In genomic region chr11:61848631-61849030, GRCh38 we compare ENCODE assay signal across 24 cellular contexts. TPM values are rescaled to one million over a fixed set of nuclear protein-coding genes. Genes with fewer than 3 reads are reported as not detected.
A peak's percentile ranks its signal among the peaks of the same experiment; 100 is the strongest.
DNase-seq lines count a peak whose midpoint lies in the region; ATAC-seq and TF ChIP-seq lines count a peak whose summit lies in the region.
"Had no signal": no experiment of that assay in that cellular context is flagged by ENCODE, and none has a peak within 500 bp of the region (broad histone marks: within the 10 kb centered on the region; RNA-seq: fewer than 3 reads in every experiment).

No MANE protein-coding gene starts in this region.

- H3K4me3 Mint-ChIP-seq in activated CD4-positive, alpha-beta T cell treated with anti-CD3 and anti-CD28 coated beads, Interleukin-2, amount 10 ng/mL, durations not matched to agents 24 days and 14 days, result no peak overlapping the region
- no peak overlapping the region for H3K4me3 Mint-ChIP-seq in stimulated activated effector memory CD8-positive, alpha-beta T cell treated with anti-CD3 and anti-CD28 coated beads, Interleukin-12 subunit alpha, Interleukin-12 subunit beta, amount 100 ng/mL, for 72 hours
- H3K4me3 Mint-ChIP-seq: CD14-positive monocyte; CD4-positive, alpha-beta T cell; CD8-positive, alpha-beta memory T cell; GM23338; H9 had no signal

- no peak for TF ChIP-seq POLR2A in adrenal gland (IDR thresholded peaks at IDR 0.05)

- H3K9me3 ChIP-seq in SK-N-MC (ENCODE audit: low read depth, low read length) (no peaks in the 10 kb centered on the region), adrenal gland (replicated peaks in 1 of 3) (no peaks in the 10 kb centered on the region)
- H3K9me3 ChIP-seq: A549; BE2C; BLaER1 treated with 17β-estradiol and CSF1 and Interleukin-3, amounts not matched to agents 10 nM and 100 nM had no signal

- no peak for TF ChIP-seq CTCF in adrenal gland (IDR thresholded peaks at IDR 0.05)

- H3K27ac Mint-ChIP-seq in activated CD4-positive, alpha-beta T cell treated with anti-CD3 and anti-CD28 coated beads, Interleukin-2, amount 10 ng/mL, durations not matched to agents 24 days and 14 days, result peak overlapping the region; percentile 48
- H3K27ac Mint-ChIP-seq in stimulated activated effector memory CD8-positive, alpha-beta T cell treated with anti-CD3 and anti-CD28 coated beads, Interleukin-12 subunit alpha, Interleukin-12 subunit beta, amount 100 ng/mL, for 72 hours, result peak overlapping the region; percentile 34
- H3K27ac Mint-ChIP-seq: CD4-positive, alpha-beta T cell; CD8-positive, alpha-beta memory T cell; GM23338 had no signal

- no peak for ATAC-seq in stimulated activated effector memory CD8-positive, alpha-beta T cell treated with anti-CD3 and anti-CD28 coated beads, Interleukin-12 subunit alpha, Interleukin-12 subunit beta, amount 100 ng/mL, for 72 hours
- no peak for ATAC-seq in HG02678 (IDR thresholded peaks at IDR 0.05; ENCODE audit: unreplicated experiment)
- ATAC-seq: GM12878, GM23338, HCT116 had no signal

- peaks cover 95% of the 10 kb centered on the region for H3K36me3 ChIP-seq in SK-N-MC (ENCODE audit: insufficient read depth, low read length)
- H3K36me3 ChIP-seq in adrenal gland (replicated peaks in 1 of 2), result peaks cover 0 to 70% of the 10 kb centered on the region in 2 donors

- H3K4me1 ChIP-seq in adrenal gland (replicated peaks in 1 of 2), result peaks cover 4 to 30% of the 10 kb centered on the region in 2 donors
- H3K4me1 ChIP-seq: A549, BE2C had no signal

- WGBS in adrenal gland, 4 donors, result 43 to 67% (median 56%) methylated on average over 9 of the region's 9 CpGs

- H3K27me3 Mint-ChIP-seq in activated CD4-positive, alpha-beta T cell treated with anti-CD3 and anti-CD28 coated beads, Interleukin-2, amount 10 ng/mL, durations not matched to agents 24 days and 14 days, result no peaks in the 10 kb centered on the region
- H3K27me3 Mint-ChIP-seq: CD4-positive, alpha-beta T cell had no signal

- no peaks in the 10 kb centered on the region for H3K9me3 Mint-ChIP-seq in activated CD4-positive, alpha-beta T cell treated with anti-CD3 and anti-CD28 coated beads, Interleukin-2, amount 10 ng/mL, durations not matched to agents 24 days and 14 days
- H3K9me3 Mint-ChIP-seq in stimulated activated effector memory CD8-positive, alpha-beta T cell treated with anti-CD3 and anti-CD28 coated beads, Interleukin-12 subunit alpha, Interleukin-12 subunit beta, amount 100 ng/mL, for 72 hours, result no peaks in the 10 kb centered on the region
- H3K9me3 Mint-ChIP-seq: CD4-positive, alpha-beta T cell; CD8-positive, alpha-beta memory T cell; GM23338; H9 had no signal

- no peaks in the 10 kb centered on the region for H3K27me3 ChIP-seq in adrenal gland
- H3K27me3 ChIP-seq: BE2C; BLaER1 treated with 17β-estradiol and CSF1 and Interleukin-3, amounts not matched to agents 10 nM and 100 nM had no signal

- H3K4me3 ChIP-seq in SK-N-MC, result no peak overlapping the region
- H3K4me3 ChIP-seq in adrenal gland, result no peak overlapping the region
- H3K4me3 ChIP-seq: A549; BLaER1 treated with 17β-estradiol and CSF1 and Interleukin-3, amounts not matched to agents 10 nM and 100 nM; GM12878; GM23338 had no signal

- peaks cover 62% of the 10 kb centered on the region for H3K36me3 Mint-ChIP-seq in activated CD4-positive, alpha-beta T cell treated with anti-CD3 and anti-CD28 coated beads, Interleukin-2, amount 10 ng/mL, durations not matched to agents 24 days and 14 days (ENCODE audit: low read depth)
- H3K36me3 Mint-ChIP-seq in stimulated activated effector memory CD8-positive, alpha-beta T cell treated with anti-CD3 and anti-CD28 coated beads, Interleukin-12 subunit alpha, Interleukin-12 subunit beta, amount 100 ng/mL, for 72 hours, result peaks cover 100% of the 10 kb centered on the region

- DNase-seq in activated CD4-positive, alpha-beta T cell treated with anti-CD3 and anti-CD28 coated beads, Interleukin-2, amount 10 ng/mL, durations not matched to agents 24 days and 14 days, result no peak
- no peak for DNase-seq in activated CD4-positive, alpha-beta T cell treated with anti-CD3 and anti-CD28 coated beads, Interleukin-2, amount 50 U/mL, for 4 hours
- no peak for DNase-seq in SK-N-MC (ENCODE audit: low read depth, low spot score)
- DNase-seq in adrenal gland, result peak in 6 of 7 donors; percentile 61 to 82 (median 74)
- no peak for DNase-seq in stimulated activated effector memory CD8-positive, alpha-beta T cell treated with anti-CD3 and anti-CD28 coated beads, Interleukin-12 subunit alpha, Interleukin-12 subunit beta, amount 100 ng/mL, for 72 hours (ENCODE audit: low spot score in 2 of 2)
- no peak for DNase-seq in effector CD4-positive, alpha-beta T cell
- DNase-seq: 8988T; ACHN; AML-193; BE2C; CD4-positive, alpha-beta T cell; CD8-positive, alpha-beta memory T cell; DMS 273 treated with DMSO at 0.1 percent for 48 hours; DMS79; EL; GDM1; H9 had no signal

- intact Hi-C loops in activated CD4-positive, alpha-beta T cell treated with anti-CD3 and anti-CD28 coated beads, Interleukin-2, amount 10 ng/mL, durations not matched to agents 24 days and 14 days (cut with micrococcal nuclease), result no loop called here
- intact Hi-C loops in adrenal gland (cut with DNase I), result no loop called here

- peak overlapping the region; percentile 36; the same call in 1 of the 2 replicates for H3K27ac ChIP-seq in SK-N-MC
- peak overlapping the region in 3 of 5 donors; percentile 59 to 62 (median 61) for H3K27ac ChIP-seq in adrenal gland
- H3K27ac ChIP-seq: A549; BLaER1 treated with 17β-estradiol and CSF1 and Interleukin-3, amounts not matched to agents 10 nM and 100 nM had no signal

- H3K4me1 Mint-ChIP-seq in activated CD4-positive, alpha-beta T cell treated with anti-CD3 and anti-CD28 coated beads, Interleukin-2, amount 10 ng/mL, durations not matched to agents 24 days and 14 days, result no peaks in the 10 kb centered on the region
- peaks cover 5% of the 10 kb centered on the region for H3K4me1 Mint-ChIP-seq in stimulated activated effector memory CD8-positive, alpha-beta T cell treated with anti-CD3 and anti-CD28 coated beads, Interleukin-12 subunit alpha, Interleukin-12 subunit beta, amount 100 ng/mL, for 72 hours
- H3K4me1 Mint-ChIP-seq: CD8-positive, alpha-beta memory T cell had no signal

- no peak overlapping the region for H3K9ac ChIP-seq in SK-N-MC (ENCODE audit: insufficient read length)
- H3K9ac ChIP-seq: BLaER1 treated with 17β-estradiol and CSF1 and Interleukin-3, amounts not matched to agents 10 nM and 100 nM had no signal

RNA-seq across cellular contexts. Expression of gene FADS2, which starts 20.5 kb away (rescaled TPM):
- 278 and 283 TPM in 2 replicates for total RNA-seq in activated CD4-positive, alpha-beta T cell treated with anti-CD3 and anti-CD28 coated beads, Interleukin-2, amount 10 ng/mL, durations not matched to agents 24 days and 14 days
- 1,000 to 10,000 TPM in 2 of 8 donors, 100 to 1,000 TPM in 6; 302 to 1,301 (median 562) TPM for total RNA-seq in adrenal gland
- polyA plus RNA-seq in adrenal gland, result 1,000 to 10,000 TPM in 1 of 3 donors, 100 to 1,000 TPM in 2; 134 to 1,327 (median 153) TPM

RNA-seq across cellular contexts. Expression of gene FADS1, which starts 31.8 kb away (rescaled TPM):
- 92.5 and 94.7 TPM in 2 replicates for total RNA-seq in activated CD4-positive, alpha-beta T cell treated with anti-CD3 and anti-CD28 coated beads, Interleukin-2, amount 10 ng/mL, durations not matched to agents 24 days and 14 days
- total RNA-seq in adrenal gland, result 100 to 1,000 TPM in 5 of 8 donors, 10 to 100 TPM in 3; 60.3 to 361 (median 102) TPM
- polyA plus RNA-seq in adrenal gland, result 100 to 1,000 TPM in 1 of 3 donors, 10 to 100 TPM in 2; 28.3 to 410 (median 32.1) TPM

RNA-seq across cellular contexts. Expression of gene FADS3, which starts 42.7 kb away (rescaled TPM):
- total RNA-seq in activated CD4-positive, alpha-beta T cell treated with anti-CD3 and anti-CD28 coated beads, Interleukin-2, amount 10 ng/mL, durations not matched to agents 24 days and 14 days, result 13.5 and 15.6 TPM in 2 replicates
- total RNA-seq in adrenal gland, result 100 to 1,000 TPM in 6 of 8 donors, 10 to 100 TPM in 2; 74.5 to 145 (median 112) TPM
- polyA plus RNA-seq in adrenal gland, result 100 to 1,000 TPM in 2 of 3 donors, 10 to 100 TPM in 1; 98.2 to 175 (median 103) TPM

RNA-seq across cellular contexts. Expression of gene FEN1, which starts 55.9 kb away (rescaled TPM):
- 144 and 152 TPM in 2 replicates for total RNA-seq in activated CD4-positive, alpha-beta T cell treated with anti-CD3 and anti-CD28 coated beads, Interleukin-2, amount 10 ng/mL, durations not matched to agents 24 days and 14 days
- 10 to 100 TPM in 4 of 8 donors, 1 to 10 TPM in 4; 8.4 to 25.6 (median 10.0) TPM for total RNA-seq in adrenal gland
- 10 to 100 TPM in 1 of 3 donors, 1 to 10 TPM in 2; 3.9 to 32.0 (median 4.5) TPM for polyA plus RNA-seq in adrenal gland

RNA-seq across cellular contexts. Expression of gene TMEM258, which starts 56.2 kb away (rescaled TPM):
- total RNA-seq in activated CD4-positive, alpha-beta T cell treated with anti-CD3 and anti-CD28 coated beads, Interleukin-2, amount 10 ng/mL, durations not matched to agents 24 days and 14 days, result 179 and 187 TPM in 2 replicates
- 100 to 1,000 TPM in 4 of 8 donors, 10 to 100 TPM in 4; 22.8 to 161 (median 116) TPM for total RNA-seq in adrenal gland
- polyA plus RNA-seq in adrenal gland, result 100 to 1,000 TPM in 2 of 3 donors, 10 to 100 TPM in 1; 91.5 to 215 (median 137) TPM

Comparison
In these comparisons a context has a peak if more than half of its experiments do, and no peak if none do; other contexts are left out.
1. DNase-seq: peak in adrenal gland (6 of 7); none in activated CD4-positive, alpha-beta T cell treated with anti-CD3 and anti-CD28 coated beads, Interleukin-2, amount 10 ng/mL, durations not matched to agents 24 days and 14 days (single experiment), activated CD4-positive, alpha-beta T cell treated with anti-CD3 and anti-CD28 coated beads, Interleukin-2, amount 50 U/mL, for 4 hours (0 of 2), SK-N-MC (single experiment), stimulated activated effector memory CD8-positive, alpha-beta T cell treated with anti-CD3 and anti-CD28 coated beads, Interleukin-12 subunit alpha, Interleukin-12 subunit beta, amount 100 ng/mL, for 72 hours (0 of 2) and effector CD4-positive, alpha-beta T cell (single experiment).